ENCODE assay signal across 8 cellular contexts in genomic region chr3:73868688-73869315, GRCh38.
DNase-seq lines count a peak whose midpoint lies in the region; TF ChIP-seq lines count a peak whose summit lies in the region.

No MANE protein-coding gene starts in this region.

- WGBS in adrenal gland, 4 donors: 55 to 71% (median 62%) methylated on average over 3 of the region's 3 CpGs
- WGBS in transverse colon (ENCODE audit: low coverage in 1 of 2), 2 donors: 49 to 58% methylated on average over 3 of the region's 3 CpGs

- TF ChIP-seq POLR2A in adrenal gland (IDR thresholded peaks at IDR 0.05) (no peak), transverse colon (IDR thresholded peaks at IDR 0.05) (no peak)

- H3K27ac ChIP-seq in adrenal gland: no peak overlapping the region
- no peak overlapping the region for H3K27ac ChIP-seq in transverse colon

- H3K36me3 ChIP-seq in adrenal gland (replicated peaks in 1 of 2): no peaks in the 10 kb centered on the region
- H3K36me3 ChIP-seq in transverse colon: no peaks in the 10 kb centered on the region

- H3K27me3 ChIP-seq in adrenal gland: no peaks in the 10 kb centered on the region
- H3K27me3 ChIP-seq in transverse colon: no peaks in the 10 kb centered on the region

- in situ Hi-C loops in transverse colon (cut with MboI; ENCODE audit: low pct_ligation_motif_present in 1 of 4, low pct_unique_long_range_greater_than_20kb in 1 of 4, low sequenced_read_pairs in 3 of 4): loop anchor here (25.0 kb wide), 1 partner anchor 757 kb away; no protein-coding TSS in a partner anchor

- intact Hi-C loops in adrenal gland (cut with DNase I): no loop called here
- intact Hi-C loops in transverse colon (cut with DNase I; ENCODE audit: low total_unique reads): no loop called here

- peaks cover 0 to 1% of the 10 kb centered on the region in 2 donors for H3K4me1 ChIP-seq in adrenal gland (replicated peaks in 1 of 2)
- no peaks in the 10 kb centered on the region for H3K4me1 ChIP-seq in transverse colon

- H3K4me3 ChIP-seq in adrenal gland (no peak overlapping the region), transverse colon (no peak overlapping the region)

- H3K9me3 ChIP-seq in adrenal gland (replicated peaks in 1 of 3) (no peaks in the 10 kb centered on the region), transverse colon (no peaks in the 10 kb centered on the region)

- TF ChIP-seq EP300 in transverse colon (IDR thresholded peaks at IDR 0.05; ENCODE audit: low read depth): no peak

- peak; percentile 1 for DNase-seq in DMS114 treated with DMSO at 0.1 percent for 48 hours (lab: John Stamatoyannopoulos, UW; ENCODE audit: unreplicated experiment)
- DNase-seq in adrenal gland: peak; percentile 23 to 81 (median 52)
- peak; percentile 41 for DNase-seq in iPS-NIHi7 (ENCODE audit: extremely low spot score)
- DNase-seq in transverse colon: peak; percentile 24
- DNase-seq in stimulated activated CD4-positive, alpha-beta T cell treated with anti-CD3 and anti-CD28 coated beads, Interleukin-4, amount 100 ng/mL, for 1 hour: no peak
- DNase-seq in GM19238 (ENCODE audit: insufficient read length, low spot score): no peak
- DNase-seq in GM19240 (ENCODE audit: insufficient read length, low spot score): no peak

- peak; percentile 76 for TF ChIP-seq CTCF in LNCAP (IDR thresholded peaks at IDR 0.05)
- peak; percentile 43 to 69 (median 64) for TF ChIP-seq CTCF in adrenal gland (IDR thresholded peaks at IDR 0.05)
- TF ChIP-seq CTCF in transverse colon (IDR thresholded peaks at IDR 0.05): peak; percentile 49 to 60 (median 51)

Comparison
In these comparisons a context has a peak if more than half of its experiments do, and no peak if none do; other contexts are left out.
1. DNase-seq: peak in DMS114 treated with DMSO at 0.1 percent for 48 hours (single experiment), adrenal gland (7 of 7), iPS-NIHi7 (single experiment) and transverse colon (single experiment); none in stimulated activated CD4-positive, alpha-beta T cell treated with anti-CD3 and anti-CD28 coated beads, Interleukin-4, amount 100 ng/mL, for 1 hour (single experiment), GM19238 (single experiment) and GM19240 (single experiment).
2. Peak in every context shown above with its lines, with median percentiles within 50 percentile points of each other: CTCF ChIP-seq.